Comparison of ENCODE assay signal across 19 cellular contexts in genomic region chr16:52066951-52067350, GRCh38.
"Had no signal": no experiment of that assay in that cellular context is flagged by ENCODE, and none has a peak within 500 bp of the region (broad histone marks: within the 10 kb centered on the region; RNA-seq: fewer than 3 reads in every experiment).

No MANE protein-coding gene starts in this region.

- H3K27ac Mint-ChIP-seq: activated CD8-positive, alpha-beta T cell treated with anti-CD3 and anti-CD28 coated beads for 36 hours; activated naive CD8-positive, alpha-beta T cell treated with anti-CD3 and anti-CD28 coated beads for 36 hours; activated T-helper 17 cell treated with anti-CD3 and anti-CD28 coated beads, Interleukin-2, amount 50 U/mL, for 72 hours; immature natural killer cell; natural killer cell treated with Interleukin-12 subunit alpha and Interleukin-12 subunit beta and Interleukin-15 and Interleukin-18, amount 100 ng/mL, for 72 hours; WTC11 had no signal

- ATAC-seq: activated CD8-positive, alpha-beta T cell treated with anti-CD3 and anti-CD28 coated beads for 36 hours; activated T-helper 17 cell treated with anti-CD3 and anti-CD28 coated beads, Interleukin-2, amount 50 U/mL, for 72 hours; gastrocnemius medialis; heart right ventricle; natural killer cell treated with Interleukin-12 subunit alpha and Interleukin-12 subunit beta and Interleukin-15 and Interleukin-18, amount 100 ng/mL, for 72 hours; WTC11 had no signal

- H3K4me3 Mint-ChIP-seq: activated CD8-positive, alpha-beta T cell treated with anti-CD3 and anti-CD28 coated beads for 36 hours; activated naive CD8-positive, alpha-beta T cell treated with anti-CD3 and anti-CD28 coated beads for 36 hours; activated T-helper 17 cell treated with anti-CD3 and anti-CD28 coated beads, Interleukin-2, amount 50 U/mL, for 72 hours; immature natural killer cell; natural killer cell treated with Interleukin-12 subunit alpha and Interleukin-12 subunit beta and Interleukin-15 and Interleukin-18, amount 100 ng/mL, for 72 hours; WTC11 had no signal

- DNase-seq: activated CD4-positive, alpha-beta T cell treated with anti-CD3 and anti-CD28 coated beads for 4 hours; activated CD8-positive, alpha-beta T cell treated with anti-CD3 and anti-CD28 coated beads for 36 hours; activated naive CD4-positive, alpha-beta T cell; activated naive CD8-positive, alpha-beta T cell treated with anti-CD3 and anti-CD28 coated beads for 36 hours; activated T-cell treated with anti-CD3 and anti-CD28 coated beads, Interleukin-2, amount 50 U/mL, for 1 hour; amniotic stem cell; erythroblast; gastrocnemius medialis; heart right ventricle; immature natural killer cell; occipital lobe; stimulated activated CD4-positive, alpha-beta T cell treated with anti-CD3 and anti-CD28 coated beads, Interleukin-12 subunit alpha, Interleukin-12 subunit beta, amount 100 ng/mL, for 4 hours; stimulated activated CD4-positive, alpha-beta T cell treated with anti-CD3 and anti-CD28 coated beads, Interleukin-1b, Interleukin-23, amount 100 ng/mL, for 48 hours; stimulated activated CD8-positive, alpha-beta memory T cell treated with anti-CD3 and anti-CD28 coated beads, Interleukin-4, amount 100 ng/mL, for 48 hours; stimulated activated naive CD4-positive, alpha-beta T cell; trophoblast cell had no signal

- H3K4me1 Mint-ChIP-seq: activated naive CD8-positive, alpha-beta T cell treated with anti-CD3 and anti-CD28 coated beads for 36 hours; activated T-helper 17 cell treated with anti-CD3 and anti-CD28 coated beads, Interleukin-2, amount 50 U/mL, for 72 hours; immature natural killer cell had no signal

- H3K36me3 Mint-ChIP-seq: activated naive CD8-positive, alpha-beta T cell treated with anti-CD3 and anti-CD28 coated beads for 36 hours; natural killer cell treated with Interleukin-12 subunit alpha and Interleukin-12 subunit beta and Interleukin-15 and Interleukin-18, amount 100 ng/mL, for 72 hours had no signal

- H3K27me3 Mint-ChIP-seq: activated CD8-positive, alpha-beta T cell treated with anti-CD3 and anti-CD28 coated beads for 36 hours; natural killer cell treated with Interleukin-12 subunit alpha and Interleukin-12 subunit beta and Interleukin-15 and Interleukin-18, amount 100 ng/mL, for 72 hours had no signal
